In the genomic region with DNA sequence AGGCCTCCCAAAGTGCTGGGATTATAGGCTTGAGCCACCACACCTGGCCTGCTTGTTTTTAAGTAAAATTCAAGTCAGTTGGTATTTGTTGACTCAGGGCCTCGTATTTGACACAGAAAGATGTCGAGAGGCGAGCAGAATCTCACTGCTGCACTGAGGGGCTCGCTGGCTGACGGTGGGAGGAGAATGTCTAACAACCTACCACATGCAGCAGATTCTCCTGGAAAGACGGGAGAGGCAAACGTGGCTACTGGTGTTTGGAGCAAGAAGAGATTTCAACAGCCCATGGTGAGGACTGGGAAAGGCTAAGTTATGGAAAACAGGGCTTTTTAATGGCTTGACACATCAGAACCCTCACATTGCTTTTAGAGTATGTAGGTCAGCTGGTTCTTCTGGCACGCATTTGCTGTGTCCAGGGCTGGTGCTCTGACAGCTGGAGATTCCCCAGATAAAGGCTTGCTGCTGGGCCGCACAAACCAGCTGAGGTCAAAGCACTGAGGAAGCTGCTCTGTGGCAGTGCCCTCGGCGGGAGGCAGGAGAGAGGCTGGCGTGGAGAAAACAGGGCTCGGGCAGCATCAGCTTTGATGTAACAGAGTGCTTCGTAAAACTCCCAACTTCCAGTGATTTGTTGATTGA, we compare ENCODE assay signal across 13 cellular contexts.
A peak's percentile ranks its signal among the peaks of the same experiment; 100 is the strongest.
DNase-seq lines count a peak whose midpoint lies in the region; ATAC-seq and TF ChIP-seq lines count a peak whose summit lies in the region.
"Had no signal": no experiment of that assay in that cellular context is flagged by ENCODE, and none has a peak within 500 bp of the region (broad histone marks: within the 10 kb centered on the region; RNA-seq: fewer than 3 reads in every experiment).

No MANE protein-coding gene starts in this region.

- H3K4me1 Mint-ChIP-seq in osteocyte (ENCODE audit: unreplicated experiment): peaks cover 35% of the 10 kb centered on the region

- H3K27ac Mint-ChIP-seq in osteocyte (ENCODE audit: unreplicated experiment): peak overlapping the region; percentile 66
- H3K27ac Mint-ChIP-seq: naive thymus-derived CD8-positive, alpha-beta T cell had no signal

- no peaks in the 10 kb centered on the region for H3K9me3 Mint-ChIP-seq in osteocyte (ENCODE audit: unreplicated experiment)

- H3K36me3 Mint-ChIP-seq in osteocyte (ENCODE audit: unreplicated experiment): peaks cover 2% of the 10 kb centered on the region
- H3K36me3 Mint-ChIP-seq: naive thymus-derived CD8-positive, alpha-beta T cell had no signal

- in situ Hi-C loops in GM13977 (cut with MboI; ENCODE audit: low pct_unique_long_range_greater_than_20kb, low sequenced_read_pairs, unreplicated experiment): no loop called here

- no peak overlapping the region for H3K4me3 ChIP-seq in AG09309 (ENCODE audit: control insufficient read depth, low read depth, low read length)
- H3K4me3 ChIP-seq in fibroblast of villous mesenchyme (ENCODE audit: low read depth, low read length): no peak overlapping the region

- DNase-seq in AG09309 (ENCODE audit: low read depth): peak; percentile 70
- DNase-seq in NCI-H774 (lab: John Stamatoyannopoulos, UW): peak; percentile 41
- DNase-seq in fibroblast of villous mesenchyme (ENCODE audit: low read depth): peak; percentile 96
- peak; percentile 78 for DNase-seq in osteocyte (ENCODE audit: extremely low spot score, unreplicated experiment)
- no peak for DNase-seq in GM13977 (ENCODE audit: low spot score)
- DNase-seq: activated CD4-positive, alpha-beta T cell treated with anti-CD3 and anti-CD28 coated beads for 48 hours; AML-193; Kasumi-1; naive thymus-derived CD8-positive, alpha-beta T cell; stimulated activated CD4-positive, alpha-beta T cell treated with anti-CD3 and anti-CD28 coated beads, Interleukin-15, amount 100 ng/mL, for 24 hours had no signal

- ATAC-seq in HG02571 (IDR thresholded peaks at IDR 0.05; ENCODE audit: unreplicated experiment) (no peak), HG02938 (IDR thresholded peaks at IDR 0.05; ENCODE audit: unreplicated experiment) (no peak), GM21576 (IDR thresholded peaks at IDR 0.05; ENCODE audit: unreplicated experiment) (no peak)
- ATAC-seq: naive thymus-derived CD8-positive, alpha-beta T cell had no signal

- no peaks in the 10 kb centered on the region for H3K27me3 Mint-ChIP-seq in osteocyte (ENCODE audit: unreplicated experiment)

- H3K4me3 Mint-ChIP-seq in osteocyte (ENCODE audit: unreplicated experiment): no peak overlapping the region
- H3K4me3 Mint-ChIP-seq: naive thymus-derived CD8-positive, alpha-beta T cell had no signal

- TF ChIP-seq CTCF in AG09309 (IDR thresholded peaks at IDR 0.05; ENCODE audit: control insufficient read depth, insufficient read depth, low read depth, low read length, missing control alignments) (peak; percentile 3), fibroblast of villous mesenchyme (IDR thresholded peaks at IDR 0.05; ENCODE audit: insufficient read depth, low read depth, low read length) (no peak), osteocyte (IDR thresholded peaks at IDR 0.05) (peak; percentile 25), GM13977 (IDR thresholded peaks at IDR 0.05; ENCODE audit: extremely low read depth, insufficient read depth, missing control alignments) (no peak)

Comparison
In these comparisons a context has a peak if more than half of its experiments do, and no peak if none do; other contexts are left out.
1. CTCF ChIP-seq: peak in AG09309 (single experiment) and osteocyte (single experiment); none in fibroblast of villous mesenchyme (single experiment) and GM13977 (single experiment).